Comparison of ENCODE assay signal across 26 cellular contexts in the genomic region with DNA sequence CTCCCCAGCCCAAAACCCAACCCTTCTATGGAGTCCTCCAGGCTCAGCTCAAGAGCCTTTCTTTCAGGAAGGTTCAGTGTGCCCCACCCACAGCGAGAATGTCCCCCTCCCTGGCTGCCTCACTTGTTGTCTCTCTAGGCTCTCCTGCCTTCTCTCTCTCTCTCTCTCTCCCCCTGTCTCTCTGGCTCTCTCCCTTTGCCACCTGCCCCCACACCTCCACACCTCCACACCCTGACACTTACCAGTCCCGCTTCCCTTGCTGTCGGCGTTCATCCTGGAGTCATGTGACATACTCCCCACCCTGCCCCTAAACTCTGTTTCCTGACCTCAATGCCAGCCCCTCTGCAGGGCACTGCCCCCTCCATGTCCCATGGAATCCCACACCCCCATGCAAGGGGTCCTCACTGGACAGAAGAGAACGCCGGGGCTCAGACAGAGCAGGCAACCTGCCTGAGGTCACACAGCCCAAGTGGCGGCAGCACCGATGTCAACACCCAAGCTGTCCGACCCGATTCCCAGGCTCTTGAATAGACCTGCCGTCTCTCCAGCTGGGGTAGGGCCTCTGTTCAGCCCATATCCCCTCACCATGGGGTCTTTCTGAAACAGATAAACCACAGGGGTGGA. TPM values are rescaled to one million over a fixed set of nuclear protein-coding genes. Genes with fewer than 3 reads are reported as not detected.
A peak's percentile ranks its signal among the peaks of the same experiment; 100 is the strongest.
DNase-seq lines count a peak whose midpoint lies in the region; ATAC-seq, FAIRE-seq and TF ChIP-seq lines count a peak whose summit lies in the region.
"Had no signal": no experiment of that assay in that cellular context is flagged by ENCODE, and none has a peak within 500 bp of the region (broad histone marks: within the 10 kb centered on the region; RNA-seq: fewer than 3 reads in every experiment).

No MANE protein-coding gene starts in this region.

- no peak for TF ChIP-seq POLR2A in heart left ventricle (IDR thresholded peaks at IDR 0.05)

- H3K27ac Mint-ChIP-seq in mesothelial cell of epicardium: peak overlapping the region; percentile 61
- peak overlapping the region; percentile 76 for H3K27ac Mint-ChIP-seq in stimulated activated effector memory CD8-positive, alpha-beta T cell treated with anti-CD3 and anti-CD28 coated beads, Interleukin-12 subunit alpha, Interleukin-12 subunit beta, amount 100 ng/mL, for 72 hours
- H3K27ac Mint-ChIP-seq: activated T-cell treated with anti-CD3 and anti-CD28 coated beads, Interleukin-2, amount 50 U/mL, for 72 hours; naive B cell had no signal

- 46 to 56% (median 52%) methylated on average over 11 of the region's 11 CpGs for WGBS in heart left ventricle, 4 donors

- H3K4me3 Mint-ChIP-seq in mesothelial cell of epicardium: no peak overlapping the region
- H3K4me3 Mint-ChIP-seq in stimulated activated effector memory CD8-positive, alpha-beta T cell treated with anti-CD3 and anti-CD28 coated beads, Interleukin-12 subunit alpha, Interleukin-12 subunit beta, amount 100 ng/mL, for 72 hours: no peak overlapping the region
- H3K4me3 Mint-ChIP-seq: activated T-cell treated with anti-CD3 and anti-CD28 coated beads, Interleukin-2, amount 50 U/mL, for 72 hours had no signal

- intact Hi-C loops in heart left ventricle (cut with DNase I) (loop anchor here in 2 of 10 donors (2.0 to 10.0 kb wide), 3 partner anchors 29 to 139 kb away; a partner anchor contains a TSS), Right ventricle myocardium superior (cut with DNase I) (no loop called here)

- H3K36me3 ChIP-seq in heart left ventricle (no peaks in the 10 kb centered on the region), WERI-Rb-1 (no peaks in the 10 kb centered on the region)
- H3K36me3 ChIP-seq: BE2C, stomach, transverse colon had no signal

- H3K27me3 ChIP-seq in heart left ventricle (peaks cover 0 to 7% (median 0%) of the 10 kb centered on the region in 9 donors), WERI-Rb-1 (ENCODE audit: insufficient read depth, low read depth, severe bottlenecking) (no peaks in the 10 kb centered on the region)
- H3K27me3 ChIP-seq: BE2C, stomach, transverse colon had no signal

- H3K4me3 ChIP-seq in heart left ventricle: no peak overlapping the region
- H3K4me3 ChIP-seq in WERI-Rb-1 (ENCODE audit: low read depth, low read length): no peak overlapping the region
- H3K4me3 ChIP-seq: GM23248, stomach, transverse colon had no signal

- peaks cover 6 to 73% (median 47%) of the 10 kb centered on the region in 12 donors for H3K4me1 ChIP-seq in heart left ventricle

- H3K4me1 Mint-ChIP-seq in mesothelial cell of epicardium: peaks cover 29% of the 10 kb centered on the region
- H3K4me1 Mint-ChIP-seq in stimulated activated effector memory CD8-positive, alpha-beta T cell treated with anti-CD3 and anti-CD28 coated beads, Interleukin-12 subunit alpha, Interleukin-12 subunit beta, amount 100 ng/mL, for 72 hours: peaks cover 48% of the 10 kb centered on the region

- H3K36me3 Mint-ChIP-seq in mesothelial cell of epicardium: no peaks in the 10 kb centered on the region
- H3K36me3 Mint-ChIP-seq in stimulated activated effector memory CD8-positive, alpha-beta T cell treated with anti-CD3 and anti-CD28 coated beads, Interleukin-12 subunit alpha, Interleukin-12 subunit beta, amount 100 ng/mL, for 72 hours: no peaks in the 10 kb centered on the region
- H3K36me3 Mint-ChIP-seq: naive B cell had no signal

- no peaks in the 10 kb centered on the region for H3K9me3 ChIP-seq in heart left ventricle
- H3K9me3 ChIP-seq in WERI-Rb-1 (ENCODE audit: severe bottlenecking): no peaks in the 10 kb centered on the region
- H3K9me3 ChIP-seq: BE2C, stomach, transverse colon had no signal

- no peaks in the 10 kb centered on the region for H3K27me3 Mint-ChIP-seq in mesothelial cell of epicardium (ENCODE audit: low read depth)

- no peak for ATAC-seq in heart left ventricle
- ATAC-seq in Right ventricle myocardium superior (ENCODE audit: poor library complexity): no peak
- ATAC-seq in stimulated activated effector memory CD8-positive, alpha-beta T cell treated with anti-CD3 and anti-CD28 coated beads, Interleukin-12 subunit alpha, Interleukin-12 subunit beta, amount 100 ng/mL, for 72 hours: no peak
- ATAC-seq in GM21723 (IDR thresholded peaks at IDR 0.05; ENCODE audit: unreplicated experiment): no peak
- ATAC-seq: activated T-cell treated with anti-CD3 and anti-CD28 coated beads, Interleukin-2, amount 50 U/mL, for 72 hours; Panc1 had no signal

- H3K9me3 Mint-ChIP-seq in mesothelial cell of epicardium: no peaks in the 10 kb centered on the region
- H3K9me3 Mint-ChIP-seq in stimulated activated effector memory CD8-positive, alpha-beta T cell treated with anti-CD3 and anti-CD28 coated beads, Interleukin-12 subunit alpha, Interleukin-12 subunit beta, amount 100 ng/mL, for 72 hours: no peaks in the 10 kb centered on the region
- H3K9me3 Mint-ChIP-seq: activated T-cell treated with anti-CD3 and anti-CD28 coated beads, Interleukin-2, amount 50 U/mL, for 72 hours; naive B cell had no signal

- TF ChIP-seq CTCF in heart left ventricle (IDR thresholded peaks at IDR 0.05): no peak
- TF ChIP-seq CTCF in WERI-Rb-1 (IDR thresholded peaks at IDR 0.05; ENCODE audit: low read depth, low read length): no peak
- no peak for TF ChIP-seq CTCF in mesothelial cell of epicardium (IDR thresholded peaks at IDR 0.05; ENCODE audit: unreplicated experiment)

- H3K27ac ChIP-seq in heart left ventricle (peak overlapping the region in 10 of 12 donors; percentile 36 to 92 (median 78)), WERI-Rb-1 (peak overlapping the region; percentile 12)
- H3K27ac ChIP-seq: GM23248, KMS-11, stomach, transverse colon had no signal

- FAIRE-seq in HTR-8/SVneo (lab: Jason Lieb, UNC): no peak
- FAIRE-seq: bronchial epithelial cell, G401.6, kidney had no signal

- DNase-seq in heart left ventricle (no peak), Right ventricle myocardium superior (no peak), WERI-Rb-1 (no peak), mesothelial cell of epicardium (ENCODE audit: low spot score in 2 of 2, unreplicated experiment in 2 of 2) (no peak), HTR-8/SVneo (ENCODE audit: insufficient read length, low spot score) (no peak), cortex of kidney (lab: John Stamatoyannopoulos, UW) (no peak)
- no peak for DNase-seq in stimulated activated effector memory CD8-positive, alpha-beta T cell treated with anti-CD3 and anti-CD28 coated beads, Interleukin-12 subunit alpha, Interleukin-12 subunit beta, amount 100 ng/mL, for 72 hours (ENCODE audit: low spot score in 2 of 2)
- DNase-seq: activated naive CD4-positive, alpha-beta T cell treated with Interleukin-2 at 50 U/mL for 16 hours; activated T-cell treated with anti-CD3 and anti-CD28 coated beads, Interleukin-2, amount 50 U/mL, for 72 hours; amygdala; BE2C; dermis blood vessel endothelial cell; GM23248; naive B cell; NCI-H2171; NCI-H510A treated with DMSO at 0.1 percent for 48 hours; NK-92 treated with Interleukin-12 subunit alpha and Interleukin-12 subunit beta, amount 100 ng/mL, for 24 hours; stomach; T-helper 1 cell; transverse colon had no signal

RNA-seq across cellular contexts. Expression of a gene that starts 28.5 kb away (rescaled TPM):
- 100 to 1,000 TPM in 1 of 9 donors, 10 to 100 TPM in 8; 17.5 to 101 (median 34.9) TPM for total RNA-seq in heart left ventricle
- 100 to 1,000 TPM in 1 of 2 donors, 1 to 10 TPM in 1; 9.1 to 121 TPM for polyA plus RNA-seq in heart left ventricle
- 13.5 TPM for total RNA-seq in Right ventricle myocardium superior
- total RNA-seq in mesothelial cell of epicardium: 19.3 to 21.2 TPM (median 20.0 TPM) in 3 replicates
